Comparison of ENCODE assay signal across 3 cellular contexts in genomic region chr12:25852792-25853191, GRCh38.
TF ChIP-seq lines count a peak whose summit lies in the region.

No MANE protein-coding gene starts in this region.

TF ChIP-seq in liver, 16 proteins besides CTCF, POLR2A, EP300 and RAD21:
- TF ChIP-seq GABPA (IDR thresholded peaks at IDR 0.05 in 1 of 2, conservative IDR thresholded peaks at IDR 0.05 in 1 of 2) (no peak), JUND (IDR thresholded peaks at IDR 0.05) (no peak), NR2F2 (IDR thresholded peaks at IDR 0.05) (no peak), FOXA2 (IDR thresholded peaks at IDR 0.05) (peak; percentile 47)

TF ChIP-seq in HepG2, 621 proteins besides CTCF, POLR2A, EP300 and RAD21 (continued from another document):
- TF ChIP-seq SP140L (CRISPR knock-in tag; IDR thresholded peaks at IDR 0.05; ENCODE audit: borderline replicate concordance) (no peak), MIER3 (CRISPR knock-in tag; IDR thresholded peaks at IDR 0.05; ENCODE audit: borderline replicate concordance) (no peak), ZNF180 (CRISPR knock-in tag; IDR thresholded peaks at IDR 0.05; ENCODE audit: borderline replicate concordance, low read depth) (no peak)
- TF ChIP-seq, protein P1, sequence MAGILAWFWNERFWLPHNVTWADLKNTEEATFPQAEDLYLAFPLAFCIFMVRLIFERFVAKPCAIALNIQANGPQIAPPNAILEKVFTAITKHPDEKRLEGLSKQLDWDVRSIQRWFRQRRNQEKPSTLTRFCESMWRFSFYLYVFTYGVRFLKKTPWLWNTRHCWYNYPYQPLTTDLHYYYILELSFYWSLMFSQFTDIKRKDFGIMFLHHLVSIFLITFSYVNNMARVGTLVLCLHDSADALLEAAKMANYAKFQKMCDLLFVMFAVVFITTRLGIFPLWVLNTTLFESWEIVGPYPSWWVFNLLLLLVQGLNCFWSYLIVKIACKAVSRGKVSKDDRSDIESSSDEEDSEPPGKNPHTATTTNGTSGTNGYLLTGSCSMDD (CRISPR knock-in tag; IDR thresholded peaks at IDR 0.05) = no peak
TF ChIP-seq in HepG2: peak in this region for 0.

TF ChIP-seq in SK-N-SH treated with all-trans-retinoic acid at 6 μM for 48 hours, 23 proteins besides CTCF, POLR2A, EP300 and RAD21 (continued from another document):
- no peak for TF ChIP-seq ZFP30 (CRISPR knock-in tag; IDR thresholded peaks at IDR 0.05)
- no peak for TF ChIP-seq CSDC2 (CRISPR knock-in tag; IDR thresholded peaks at IDR 0.05)
- no peak for TF ChIP-seq ISL1 (CRISPR knock-in tag; IDR thresholded peaks at IDR 0.05)
- TF ChIP-seq PPARA (CRISPR knock-in tag; IDR thresholded peaks at IDR 0.05; ENCODE audit: borderline replicate concordance) = no peak
- TF ChIP-seq, protein P2, sequence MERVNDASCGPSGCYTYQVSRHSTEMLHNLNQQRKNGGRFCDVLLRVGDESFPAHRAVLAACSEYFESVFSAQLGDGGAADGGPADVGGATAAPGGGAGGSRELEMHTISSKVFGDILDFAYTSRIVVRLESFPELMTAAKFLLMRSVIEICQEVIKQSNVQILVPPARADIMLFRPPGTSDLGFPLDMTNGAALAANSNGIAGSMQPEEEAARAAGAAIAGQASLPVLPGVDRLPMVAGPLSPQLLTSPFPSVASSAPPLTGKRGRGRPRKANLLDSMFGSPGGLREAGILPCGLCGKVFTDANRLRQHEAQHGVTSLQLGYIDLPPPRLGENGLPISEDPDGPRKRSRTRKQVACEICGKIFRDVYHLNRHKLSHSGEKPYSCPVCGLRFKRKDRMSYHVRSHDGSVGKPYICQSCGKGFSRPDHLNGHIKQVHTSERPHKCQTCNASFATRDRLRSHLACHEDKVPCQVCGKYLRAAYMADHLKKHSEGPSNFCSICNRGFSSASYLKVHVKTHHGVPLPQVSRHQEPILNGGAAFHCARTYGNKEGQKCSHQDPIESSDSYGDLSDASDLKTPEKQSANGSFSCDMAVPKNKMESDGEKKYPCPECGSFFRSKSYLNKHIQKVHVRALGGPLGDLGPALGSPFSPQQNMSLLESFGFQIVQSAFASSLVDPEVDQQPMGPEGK (CRISPR knock-in tag; IDR thresholded peaks at IDR 0.05; ENCODE audit: borderline replicate concordance) = no peak
- TF ChIP-seq OSR1 (CRISPR knock-in tag; IDR thresholded peaks at IDR 0.05) = no peak
- no peak for TF ChIP-seq ZNF565 (CRISPR knock-in tag; conservative IDR thresholded peaks at IDR 0.05; ENCODE audit: low read depth)
- TF ChIP-seq SNAI2 (CRISPR knock-in tag; IDR thresholded peaks at IDR 0.05) = no peak
- no peak for TF ChIP-seq ESRRG (CRISPR knock-in tag; IDR thresholded peaks at IDR 0.05)
- no peak for TF ChIP-seq CREB5 (CRISPR knock-in tag; IDR thresholded peaks at IDR 0.05; ENCODE audit: low read depth)
- no peak for TF ChIP-seq POU6F1 (CRISPR knock-in tag; IDR thresholded peaks at IDR 0.05; ENCODE audit: borderline replicate concordance, low read depth)
- TF ChIP-seq, protein P3, sequence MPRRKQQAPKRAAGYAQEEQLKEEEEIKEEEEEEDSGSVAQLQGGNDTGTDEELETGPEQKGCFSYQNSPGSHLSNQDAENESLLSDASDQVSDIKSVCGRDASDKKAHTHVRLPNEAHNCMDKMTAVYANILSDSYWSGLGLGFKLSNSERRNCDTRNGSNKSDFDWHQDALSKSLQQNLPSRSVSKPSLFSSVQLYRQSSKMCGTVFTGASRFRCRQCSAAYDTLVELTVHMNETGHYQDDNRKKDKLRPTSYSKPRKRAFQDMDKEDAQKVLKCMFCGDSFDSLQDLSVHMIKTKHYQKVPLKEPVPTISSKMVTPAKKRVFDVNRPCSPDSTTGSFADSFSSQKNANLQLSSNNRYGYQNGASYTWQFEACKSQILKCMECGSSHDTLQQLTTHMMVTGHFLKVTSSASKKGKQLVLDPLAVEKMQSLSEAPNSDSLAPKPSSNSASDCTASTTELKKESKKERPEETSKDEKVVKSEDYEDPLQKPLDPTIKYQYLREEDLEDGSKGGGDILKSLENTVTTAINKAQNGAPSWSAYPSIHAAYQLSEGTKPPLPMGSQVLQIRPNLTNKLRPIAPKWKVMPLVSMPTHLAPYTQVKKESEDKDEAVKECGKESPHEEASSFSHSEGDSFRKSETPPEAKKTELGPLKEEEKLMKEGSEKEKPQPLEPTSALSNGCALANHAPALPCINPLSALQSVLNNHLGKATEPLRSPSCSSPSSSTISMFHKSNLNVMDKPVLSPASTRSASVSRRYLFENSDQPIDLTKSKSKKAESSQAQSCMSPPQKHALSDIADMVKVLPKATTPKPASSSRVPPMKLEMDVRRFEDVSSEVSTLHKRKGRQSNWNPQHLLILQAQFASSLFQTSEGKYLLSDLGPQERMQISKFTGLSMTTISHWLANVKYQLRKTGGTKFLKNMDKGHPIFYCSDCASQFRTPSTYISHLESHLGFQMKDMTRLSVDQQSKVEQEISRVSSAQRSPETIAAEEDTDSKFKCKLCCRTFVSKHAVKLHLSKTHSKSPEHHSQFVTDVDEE (CRISPR knock-in tag; IDR thresholded peaks at IDR 0.05) = no peak
- TF ChIP-seq ARNTL (CRISPR knock-in tag; IDR thresholded peaks at IDR 0.05; ENCODE audit: borderline replicate concordance, low read depth) = no peak
TF ChIP-seq in SK-N-SH treated with all-trans-retinoic acid at 6 μM for 48 hours: peak in this region for 0.
